In genomic region chr12:45703942-45704341, GRCh38 we compare ENCODE assay signal across 22 cellular contexts. TPM values are rescaled to one million over a fixed set of nuclear protein-coding genes. Genes with fewer than 3 reads are reported as not detected.
DNase-seq lines count a peak whose midpoint lies in the region; ATAC-seq and TF ChIP-seq lines count a peak whose summit lies in the region.
"Had no signal": no experiment of that assay in that cellular context is flagged by ENCODE, and none has a peak within 500 bp of the region (broad histone marks: within the 10 kb centered on the region; RNA-seq: fewer than 3 reads in every experiment).

No MANE protein-coding gene starts in this region.

- no peaks in the 10 kb centered on the region for H3K36me3 ChIP-seq in prostate gland
- H3K36me3 ChIP-seq: neural progenitor cell had no signal

- TF ChIP-seq CTCF in epithelial cell of esophagus (IDR thresholded peaks at IDR 0.05; ENCODE audit: insufficient read depth, low read depth, low read length, missing control alignments) (no peak), prostate gland (IDR thresholded peaks at IDR 0.05) (no peak)

- TF ChIP-seq POLR2A in prostate gland (IDR thresholded peaks at IDR 0.05): no peak

- DNase-seq in Daoy (ENCODE audit: low read depth) (peak; percentile 25), NCI-H69 (lab: John Stamatoyannopoulos, UW) (peak; percentile 15), epithelial cell of esophagus (ENCODE audit: low read depth) (peak; percentile 40), memory B cell (ENCODE audit: low spot score in 2 of 2) (no peak), OCI-M1 (lab: John Stamatoyannopoulos, UW) (no peak), prostate gland (ENCODE audit: low spot score) (no peak), 8988T (no peak)
- DNase-seq: activated CD4-positive, alpha-beta T cell treated with anti-CD3 and anti-CD28 coated beads, Interleukin-2, amount 50 U/mL, for 4 hours; activated effector memory CD4-positive, alpha-beta T cell treated with anti-CD3 and anti-CD28 coated beads, Interleukin-2, amount 50 U/mL, for 16 hours; EL; head of caudate nucleus; left ventricle myocardium inferior; NCI-H146; NCI-H748 treated with DMSO at 0.1 percent for 48 hours; stimulated activated CD4-positive, alpha-beta T cell treated with anti-CD3 and anti-CD28 coated beads, Interleukin-2, amount 100 ng/mL, for 24 hours; stimulated activated naive B cell treated with anti-CD40 and anti-IgM and Interleukin-4, amounts not matched to agents 10 μg/mL and 1 μg/mL and 100 μg/mL, for 72 hours; T-helper 17 cell had no signal

- peaks cover 12% of the 10 kb centered on the region for H3K36me3 Mint-ChIP-seq in memory B cell
- H3K36me3 Mint-ChIP-seq: neural progenitor cell had no signal

- no peaks in the 10 kb centered on the region for H3K27me3 Mint-ChIP-seq in memory B cell
- H3K27me3 Mint-ChIP-seq: central memory CD8-positive, alpha-beta T cell; progenitor cell of endocrine pancreas; stimulated activated naive B cell treated with anti-CD40 and anti-IgM and Interleukin-4, amounts not matched to agents 10 μg/mL and 1 μg/mL and 100 μg/mL, for 72 hours; T-helper 17 cell had no signal

- peak; percentile 57 for ATAC-seq in memory B cell (ENCODE audit: low read depth)
- ATAC-seq: stimulated activated naive B cell treated with anti-CD40 and anti-IgM and Interleukin-4, amounts not matched to agents 10 μg/mL and 1 μg/mL and 100 μg/mL, for 72 hours; T-helper 17 cell had no signal

- H3K4me3 ChIP-seq in epithelial cell of esophagus (ENCODE audit: low read length) (no peak overlapping the region), prostate gland (no peak overlapping the region)
- H3K4me3 ChIP-seq: left ventricle myocardium inferior, neural progenitor cell, skin epidermis had no signal

- H3K27ac ChIP-seq in prostate gland: no peak overlapping the region
- H3K27ac ChIP-seq: left ventricle myocardium inferior, neural progenitor cell, skin epidermis, VCaP had no signal

- H3K27me3 ChIP-seq in prostate gland (replicated peaks; ENCODE audit: insufficient read depth): no peaks in the 10 kb centered on the region
- H3K27me3 ChIP-seq: neural progenitor cell had no signal

- H3K27ac Mint-ChIP-seq in memory B cell: no peak overlapping the region
- H3K27ac Mint-ChIP-seq: neural progenitor cell; progenitor cell of endocrine pancreas; stimulated activated naive B cell treated with anti-CD40 and anti-IgM and Interleukin-4, amounts not matched to agents 10 μg/mL and 1 μg/mL and 100 μg/mL, for 72 hours; T-helper 17 cell had no signal

- intact Hi-C loops in prostate gland (cut with DNase I): no loop called here

- H3K4me1 Mint-ChIP-seq in memory B cell: peaks cover 20% of the 10 kb centered on the region
- H3K4me1 Mint-ChIP-seq: neural progenitor cell had no signal

- H3K4me3 Mint-ChIP-seq in memory B cell: no peak overlapping the region
- H3K4me3 Mint-ChIP-seq: central memory CD8-positive, alpha-beta T cell; neural progenitor cell; stimulated activated naive B cell treated with anti-CD40 and anti-IgM and Interleukin-4, amounts not matched to agents 10 μg/mL and 1 μg/mL and 100 μg/mL, for 72 hours; T-helper 17 cell had no signal

- peaks cover 4% of the 10 kb centered on the region for H3K9me3 Mint-ChIP-seq in memory B cell
- H3K9me3 Mint-ChIP-seq: central memory CD8-positive, alpha-beta T cell had no signal

- no peaks in the 10 kb centered on the region for H3K9me3 ChIP-seq in prostate gland

- no peaks in the 10 kb centered on the region for H3K4me1 ChIP-seq in prostate gland (replicated peaks)

RNA-seq across cellular contexts. Expression of gene ARID2, which starts 25.6 kb away (rescaled TPM):
- 12.9 and 13.1 TPM in 2 replicates for total RNA-seq in Daoy (2014; rRNA removed; shearing (Covaris generic))
- 10 to 100 TPM; 29.5 to 47.3 TPM for total RNA-seq in prostate gland

Comparison
In these comparisons a context has a peak if more than half of its experiments do, and no peak if none do; other contexts are left out.
1. DNase-seq: peak in Daoy (single experiment), NCI-H69 (single experiment) and epithelial cell of esophagus (single experiment); none in memory B cell (0 of 2), OCI-M1 (single experiment), prostate gland (single experiment) and 8988T (single experiment).